In genomic region chr2:61853086-61853847, GRCh38 we compare ENCODE assay signal across 8 cellular contexts. TPM values are rescaled to one million over a fixed set of nuclear protein-coding genes. Genes with fewer than 3 reads are reported as not detected.
DNase-seq lines count a peak whose midpoint lies in the region; ATAC-seq and TF ChIP-seq lines count a peak whose summit lies in the region.

No MANE protein-coding gene starts in this region.

- H3K27ac ChIP-seq in HUES64 (ENCODE audit: low read depth, low read length) (peak overlapping the region; percentile 66), SK-N-SH (ENCODE audit: low read depth in 2 of 2, low read length in 1 of 2) (peak overlapping the region; percentile 70 to 96), muscle layer of colon (ENCODE audit: low read depth, low read length) (peak overlapping the region; percentile 85)

- no peaks in the 10 kb centered on the region for H3K9me2 ChIP-seq in SK-N-SH

- H3K27me3 Mint-ChIP-seq in activated T-cell treated with anti-CD3 and anti-CD28 coated beads, Interleukin-2, amount 50 U/mL, for 4 hours (ENCODE audit: low read depth) = no peaks in the 10 kb centered on the region

- H3K36me3 Mint-ChIP-seq in activated T-cell treated with anti-CD3 and anti-CD28 coated beads, Interleukin-2, amount 50 U/mL, for 4 hours (ENCODE audit: insufficient read depth) = no peaks in the 10 kb centered on the region

- no peaks in the 10 kb centered on the region for H3K27me3 ChIP-seq in HUES64 (ENCODE audit: insufficient read depth, low read length)
- H3K27me3 ChIP-seq in SK-N-SH (ENCODE audit: insufficient read depth) = no peaks in the 10 kb centered on the region
- H3K27me3 ChIP-seq in muscle layer of colon (ENCODE audit: control insufficient read depth in 1 of 2, insufficient read depth in 2 of 2, low read length in 2 of 2) = no peaks in the 10 kb centered on the region

- H3K4me1 Mint-ChIP-seq in activated T-cell treated with anti-CD3 and anti-CD28 coated beads, Interleukin-2, amount 50 U/mL, for 4 hours (ENCODE audit: low read depth) = peaks cover 17% of the 10 kb centered on the region

- no peaks in the 10 kb centered on the region for H4K20me1 ChIP-seq in SK-N-SH (ENCODE audit: insufficient read depth)

- TF ChIP-seq EP300 in SK-N-SH (IDR thresholded peaks at IDR 0.05; ENCODE audit: borderline replicate concordance in 1 of 2, low read depth in 1 of 2, low read length in 1 of 2) = no peak

- no peaks in the 10 kb centered on the region for H3K9me3 Mint-ChIP-seq in activated T-cell treated with anti-CD3 and anti-CD28 coated beads, Interleukin-2, amount 50 U/mL, for 4 hours

- H3K4me3 Mint-ChIP-seq in activated T-cell treated with anti-CD3 and anti-CD28 coated beads, Interleukin-2, amount 50 U/mL, for 4 hours = peak overlapping the region; percentile 93

- H3K9ac ChIP-seq in HUES64 (ENCODE audit: low read depth, low read length) (peak overlapping the region; percentile 92), SK-N-SH (peak overlapping the region; percentile 70), muscle layer of colon (ENCODE audit: low read length) (peak overlapping the region; percentile 49)

- TF ChIP-seq RAD21 in SK-N-SH (IDR thresholded peaks at IDR 0.05; ENCODE audit: low read length) = peak; percentile 37; the same call in 1 of the 2 replicates

- H3F3A ChIP-seq in SK-N-SH (replicated peaks; ENCODE audit: insufficient read depth) = peaks cover 3% of the 10 kb centered on the region

- 45% methylated on average over 25 of the region's 26 CpGs for WGBS in HUES64
- WGBS in SK-N-SH (ENCODE audit: low lambda C conversion rate) = 2% methylated on average over 20 of the region's 26 CpGs

- POLR2A ChIA-PET in SK-N-SH (lab: Yijun Ruan, JAX) = interaction anchor here (1.5 to 1.7 kb wide), 3 partner anchors 8 to 89 kb away, joined by 3 to 6 read pairs (median 5); no protein-coding TSS in a partner anchor

- H2AFZ ChIP-seq in SK-N-SH (ENCODE audit: low read depth) = peak overlapping the region; percentile 91

- peak; percentile 58 for ATAC-seq in activated T-cell treated with anti-CD3 and anti-CD28 coated beads, Interleukin-2, amount 50 U/mL, for 4 hours
- ATAC-seq in GM21723 (IDR thresholded peaks at IDR 0.05; ENCODE audit: unreplicated experiment) = peak; percentile 73

- DNase-seq in activated T-cell treated with anti-CD3 and anti-CD28 coated beads, Interleukin-2, amount 50 U/mL, for 4 hours = no peak
- no peak for DNase-seq in activated T-cell treated with anti-CD3 and anti-CD28 coated beads, Interleukin-2, amount 50 U/mL, for 48 hours
- DNase-seq in SK-N-SH (peak; percentile 84), epithelial cell of proximal tubule (ENCODE audit: low read depth) (no peak), occipital lobe (lab: John Stamatoyannopoulos, UW) (no peak)

- H3K4me1 ChIP-seq in HUES64 (ENCODE audit: insufficient read depth, low read length) (no peaks in the 10 kb centered on the region), SK-N-SH (ENCODE audit: control insufficient read depth in 1 of 2, insufficient read depth in 2 of 2, low read depth in 1 of 2, low read length in 1 of 2) (peaks cover 0 to 4% of the 10 kb centered on the region in 2 experiments; a peak in 1 of 4 replicates), muscle layer of colon (ENCODE audit: insufficient read depth, low read length) (peaks cover 8% of the 10 kb centered on the region)

- H3K79me2 ChIP-seq in SK-N-SH (ENCODE audit: insufficient read depth) = no peaks in the 10 kb centered on the region

- no peaks in the 10 kb centered on the region for H3K9me3 ChIP-seq in HUES64 (ENCODE audit: insufficient read depth, low read depth, low read length)
- no peaks in the 10 kb centered on the region for H3K9me3 ChIP-seq in SK-N-SH
- H3K9me3 ChIP-seq in muscle layer of colon (ENCODE audit: low read length) = no peaks in the 10 kb centered on the region

- H3K4me3 ChIP-seq in HUES64 (ENCODE audit: low read length) (peak overlapping the region; percentile 86), SK-N-SH (ENCODE audit: low read depth in 2 of 2, low read length in 1 of 2) (peak overlapping the region; percentile 85 to 94), epithelial cell of proximal tubule (ENCODE audit: low read depth, low read length) (peak overlapping the region; percentile 67), muscle layer of colon (ENCODE audit: low read depth in 1 of 2, low read length in 2 of 2) (peak overlapping the region; percentile 72 to 100)

- H3K4me2 ChIP-seq in SK-N-SH = peak overlapping the region; percentile 91

- TF ChIP-seq CTCF in SK-N-SH (IDR thresholded peaks at IDR 0.05) = peak; percentile 32
- peak; percentile 18 for TF ChIP-seq CTCF in epithelial cell of proximal tubule (conservative IDR thresholded peaks at IDR 0.05; ENCODE audit: low read depth, low read length)

- no peaks in the 10 kb centered on the region for H3K36me3 ChIP-seq in HUES64 (ENCODE audit: insufficient read depth, low read length)
- H3K36me3 ChIP-seq in SK-N-SH (replicated peaks in 1 of 2; ENCODE audit: control insufficient read depth in 1 of 2, insufficient read depth in 2 of 2, low read length in 1 of 2) = no peaks in the 10 kb centered on the region
- H3K36me3 ChIP-seq in muscle layer of colon (ENCODE audit: insufficient read depth, low read length) = no peaks in the 10 kb centered on the region

- CTCF ChIA-PET in SK-N-SH (lab: Yijun Ruan, JAX) = interaction anchor here (0.8 to 1.9 kb wide), 3 partner anchors 13 to 87 kb away, joined by 3 to 5 read pairs (median 4); no protein-coding TSS in a partner anchor

TF ChIP-seq in SK-N-SH, 30 proteins besides CTCF, POLR2A, EP300 and RAD21 (continues in another document):
- no peak for TF ChIP-seq IRF3 (IDR thresholded peaks at IDR 0.05; ENCODE audit: low read depth, low read length)
- no peak for TF ChIP-seq NRF1 (IDR thresholded peaks at IDR 0.05; ENCODE audit: low read depth, low read length)
- peak; percentile 61; the same call in 1 of the 2 replicates for TF ChIP-seq USF1 (IDR thresholded peaks at IDR 0.05; ENCODE audit: borderline replicate concordance, low read depth)
- TF ChIP-seq GABPA (IDR thresholded peaks at IDR 0.05; ENCODE audit: low read depth) = no peak
- no peak for TF ChIP-seq ELF1 (IDR thresholded peaks at IDR 0.05)
- TF ChIP-seq PBX3 (IDR thresholded peaks at IDR 0.05) = no peak
- no peak for TF ChIP-seq RCOR1 (IDR thresholded peaks at IDR 0.05; ENCODE audit: low read length)
- TF ChIP-seq USF2 (IDR thresholded peaks at IDR 0.05; ENCODE audit: borderline replicate concordance, low read depth, low read length) = peak; percentile 27; the same call in 1 of the 2 replicates

RNA-seq across cellular contexts. Expression of gene FAM161A, which starts 0.6 kb away (rescaled TPM):
- total RNA-seq in activated T-cell treated with anti-CD3 and anti-CD28 coated beads, Interleukin-2, amount 50 U/mL, for 4 hours = 1 to 10 TPM; 2.5 to 3.0 (median 2.6) TPM
- polyA plus RNA-seq in HUES64 (2013, experiment 1 of 2) = 8.1 TPM
- 7.9 TPM for polyA plus RNA-seq in HUES64 (2013, experiment 2 of 2)
- polyA plus RNA-seq in SK-N-SH (2012; rRNA removed) = 0.90 and 1.2 TPM in 2 replicates
- 0.81 and 1.3 TPM in 2 replicates for polyA plus RNA-seq in SK-N-SH (2012; cell fraction: cytosol; rRNA removed)
- polyA plus RNA-seq in SK-N-SH (2012; cell fraction: nucleus; rRNA removed) = 2.9 and 4.8 TPM in 2 replicates
- total RNA-seq in epithelial cell of proximal tubule (3.6 and 5.2 TPM in 2 replicates), occipital lobe (30.3 TPM)

RNA-seq across cellular contexts. Expression of gene CCT4, which starts 35.2 kb away (rescaled TPM):
- total RNA-seq in activated T-cell treated with anti-CD3 and anti-CD28 coated beads, Interleukin-2, amount 50 U/mL, for 4 hours = 100 to 1,000 TPM; 392 to 466 (median 441) TPM
- polyA plus RNA-seq in HUES64 (2013, experiment 1 of 2) = 246 TPM
- polyA plus RNA-seq in HUES64 (2013, experiment 2 of 2) = 259 TPM
- polyA plus RNA-seq in SK-N-SH (2012; rRNA removed) = 75.0 and 75.1 TPM in 2 replicates
- polyA plus RNA-seq in SK-N-SH (2012; cell fraction: cytosol; rRNA removed) = 105 and 118 TPM in 2 replicates
- polyA plus RNA-seq in SK-N-SH (2012; cell fraction: nucleus; rRNA removed) = 35.3 and 62.2 TPM in 2 replicates
- total RNA-seq in epithelial cell of proximal tubule (188 and 276 TPM in 2 replicates), occipital lobe (204 TPM)

RNA-seq across cellular contexts. Expression of gene COMMD1, which starts 52.2 kb away (rescaled TPM):
- total RNA-seq in activated T-cell treated with anti-CD3 and anti-CD28 coated beads, Interleukin-2, amount 50 U/mL, for 4 hours = 10 to 100 TPM; 29.7 to 37.0 (median 31.0) TPM
- polyA plus RNA-seq in HUES64 (2013, experiment 1 of 2) = 34.0 TPM
- polyA plus RNA-seq in HUES64 (2013, experiment 2 of 2) = 30.6 TPM
- polyA plus RNA-seq in SK-N-SH (2012; rRNA removed) = 32.5 and 33.1 TPM in 2 replicates
- polyA plus RNA-seq in SK-N-SH (2012; cell fraction: cytosol; rRNA removed) = 35.5 and 47.0 TPM in 2 replicates
- 25.2 and 25.9 TPM in 2 replicates for polyA plus RNA-seq in SK-N-SH (2012; cell fraction: nucleus; rRNA removed)
- 37.4 and 45.1 TPM in 2 replicates for total RNA-seq in epithelial cell of proximal tubule
- total RNA-seq in occipital lobe = 37.3 TPM
